Comparison of ENCODE assay signal across 8 cellular contexts in genomic region chr5:141564216-141564692, GRCh38. TPM values are rescaled to one million over a fixed set of nuclear protein-coding genes. Genes with fewer than 3 reads are reported as not detected.
DNase-seq lines count a peak whose midpoint lies in the region; ATAC-seq, FAIRE-seq and TF ChIP-seq lines count a peak whose summit lies in the region.

No MANE protein-coding gene starts in this region.

- H3K36me3 ChIP-seq in ACC112 (ENCODE audit: insufficient read depth, low read length) = peaks cover 6% of the 10 kb centered on the region
- peaks cover 4 to 13% of the 10 kb centered on the region in 2 experiments for H3K36me3 ChIP-seq in GM12878 (ENCODE audit: control insufficient read depth in 2 of 2, insufficient read depth in 2 of 2, low read length in 1 of 2)
- H3K36me3 ChIP-seq in iPS-18a (ENCODE audit: control insufficient read depth, low read depth, low read length) = peaks cover 23% of the 10 kb centered on the region
- peaks cover 2 to 18% of the 10 kb centered on the region in 2 donors for H3K36me3 ChIP-seq in small intestine (ENCODE audit: control insufficient read depth in 2 of 2, insufficient read depth in 2 of 2, low read length in 2 of 2)

- in situ Hi-C loops in GM12878 (cut with MboI) = loop anchor here (5.0 to 25.0 kb wide), 4 partner anchors 147 to 752 kb away; partner anchors contain the start of genes PCDHA3, PCDHA4, PCDHA5 and PCDHB12

- intact Hi-C loops in GM12878 (cut with micrococcal nuclease; ENCODE audit: unreplicated experiment) = loop anchor here (1.0 to 10.0 kb wide), 3 partner anchors 147 to 379 kb away; partner anchors contain the start of genes PCDHB16, PCDHB9, PCDHGB7 and TAF7

- RAD21 ChIA-PET in GM12878 (lab: Charles Lee; ENCODE audit: unreplicated experiment) = interaction anchor here (0.6 to 2.4 kb wide), 33 partner anchors 11 to 378 kb away, joined by 3 to 42 read pairs (median 5); partner anchors contain the start of genes DIAPH1, PCDHB14, PCDHB15 and PCDHB9

- peaks cover 39% of the 10 kb centered on the region for H3K4me1 ChIP-seq in ACC112 (ENCODE audit: control insufficient read depth, insufficient read depth, low read length, unreplicated experiment)
- no peaks in the 10 kb centered on the region for H3K4me1 ChIP-seq in GM12878 (ENCODE audit: control insufficient read depth, insufficient read depth, low read length)
- peaks cover 23% of the 10 kb centered on the region for H3K4me1 ChIP-seq in iPS-18a (ENCODE audit: control insufficient read depth, low read depth, low read length)
- H3K4me1 ChIP-seq in small intestine (ENCODE audit: control insufficient read depth in 2 of 2, insufficient read depth in 1 of 2, low read depth in 1 of 2, low read length in 1 of 2) = no peaks in the 10 kb centered on the region

- SMC1A ChIA-PET in GM12878 (lab: Charles Lee; ENCODE audit: uncharacterized antibody, unreplicated experiment) = interaction anchor here (0.6 to 3.7 kb wide), 44 partner anchors 8 to 867 kb away, joined by 3 to 40 read pairs (median 4); partner anchors contain the start of genes DIAPH1, HDAC3, PCDHGA10 and PCDHGA11

- H3K4me3 ChIP-seq in ACC112 (ENCODE audit: low read depth, low read length) (no peak overlapping the region), GM12878 (no peak overlapping the region), iPS-18a (ENCODE audit: low read length) (no peak overlapping the region), small intestine (ENCODE audit: low read depth in 1 of 2, low read length in 2 of 2) (no peak overlapping the region)

- no peak overlapping the region for H3K4me2 ChIP-seq in GM12878 (ENCODE audit: control insufficient read depth, insufficient read depth)

- H4K20me1 ChIP-seq in GM12878 (ENCODE audit: control insufficient read depth, insufficient read depth) = no peaks in the 10 kb centered on the region

- TF ChIP-seq CTCF in GM12878 (IDR thresholded peaks at IDR 0.05 in 2 of 3, conservative IDR thresholded peaks at IDR 0.05 in 1 of 3; ENCODE audit: control insufficient read depth in 2 of 3, extremely low read depth in 1 of 3, insufficient read depth in 1 of 3, low read depth in 3 of 3, low read length in 3 of 3) = peak; percentile 64 to 97 (median 93)

- TF ChIP-seq RAD21 in GM12878 (IDR thresholded peaks at IDR 0.05; ENCODE audit: insufficient read depth, low read depth, low read length) = peak; percentile 66

- FAIRE-seq in GM12878 (lab: Jason Lieb, UNC) (peak; percentile 99), small intestine (lab: Jason Lieb, UNC) (peak; percentile 44)

- no peaks in the 10 kb centered on the region for H3K9me3 ChIP-seq in GM12878 (replicated peaks; ENCODE audit: control insufficient read depth, insufficient read depth, low read length)
- H3K9me3 ChIP-seq in iPS-18a (ENCODE audit: control insufficient read depth, low read depth, low read length) = no peaks in the 10 kb centered on the region
- H3K9me3 ChIP-seq in small intestine (ENCODE audit: control insufficient read depth, low read depth) = no peaks in the 10 kb centered on the region

- no peak for TF ChIP-seq EP300 in GM12878 (IDR thresholded peaks at IDR 0.05; ENCODE audit: borderline replicate concordance in 1 of 2, control insufficient read depth in 1 of 2, low read depth in 2 of 2, low read length in 2 of 2)

- H3K27ac ChIP-seq in ACC112 (ENCODE audit: low read depth, low read length) (peak overlapping the region; percentile 77), GM12878 (ENCODE audit: control insufficient read depth, insufficient read depth) (peak overlapping the region; percentile 62; the same call in 1 of the 2 replicates), iPS-18a (ENCODE audit: low read length) (peak overlapping the region; percentile 87), small intestine (ENCODE audit: low read depth in 1 of 2, low read length in 1 of 2) (peak overlapping the region in 1 of 2 donors; percentile 55)

- H2AFZ ChIP-seq in ACC112 (ENCODE audit: low read length, unreplicated experiment) (no peak overlapping the region), GM12878 (ENCODE audit: control insufficient read depth, low read depth, low read length) (peak overlapping the region; percentile 67)

- H3K9ac ChIP-seq in GM12878 (ENCODE audit: control insufficient read depth, insufficient read depth, low read length) (no peak overlapping the region), iPS-18a (ENCODE audit: low read length) (peak overlapping the region; percentile 47)

- WGBS in GM12878 (ENCODE audit: insufficient coverage, insufficient replicate concordance, low lambda C conversion rate, missing lambda C conversion rate) = 39% methylated on average over 5 of the region's 5 CpGs
- WGBS in small intestine, 3 donors = 27 to 52% (median 43%) methylated on average over 5 of the region's 5 CpGs

- H3K27me3 ChIP-seq in ACC112 (ENCODE audit: insufficient read depth, low read length) = no peaks in the 10 kb centered on the region
- no peaks in the 10 kb centered on the region for H3K27me3 ChIP-seq in GM12878 (replicated peaks in 1 of 2; ENCODE audit: control insufficient read depth in 2 of 2, insufficient read depth in 2 of 2, low read length in 1 of 2)
- no peaks in the 10 kb centered on the region for H3K27me3 ChIP-seq in iPS-18a (ENCODE audit: control insufficient read depth, insufficient read depth, low read length)
- H3K27me3 ChIP-seq in small intestine (ENCODE audit: control insufficient read depth in 2 of 2, insufficient read depth in 2 of 2, low read length in 2 of 2) = no peaks in the 10 kb centered on the region

- BruUV-seq in GM12878 (replicated peaks; lab: Mats Ljungman, UMichigan) = no TSS peak

- POLR2A ChIA-PET in GM12878 (lab: Charles Lee) = interaction anchor here (0.9 to 2.0 kb wide), 3 partner anchors 143 to 359 kb away, joined by 3 to 8 read pairs (median 5); partner anchors contain the start of genes DELE1, PCDHGA11 and PCDHGB7

- H3K79me2 ChIP-seq in ACC112 (ENCODE audit: control insufficient read depth, insufficient read depth, low read length, unreplicated experiment) = no peaks in the 10 kb centered on the region
- no peaks in the 10 kb centered on the region for H3K79me2 ChIP-seq in GM12878 (ENCODE audit: control insufficient read depth, insufficient read depth, low read length)

- CTCF ChIA-PET in GM12878 (lab: Yijun Ruan, JAX) = interaction anchor here (0.6 to 3.7 kb wide), 87 partner anchors 9 to 1628 kb away, joined by 3 to 245 read pairs (median 6); partner anchors contain the start of genes DIAPH1, HDAC3, PCDHB14 and PCDHB6

- ATAC-seq in GM18517 (IDR thresholded peaks at IDR 0.05; ENCODE audit: unreplicated experiment) = peak; percentile 95
- ATAC-seq in HG03045 (IDR thresholded peaks at IDR 0.05; ENCODE audit: unreplicated experiment) = peak; percentile 93
- peak; percentile 99 for ATAC-seq in GM12878

- no peak for TF ChIP-seq POLR2A in GM12878 (IDR thresholded peaks at IDR 0.05; ENCODE audit: low read depth, low read length)

- DNase-seq in NCI-H1930 (lab: John Stamatoyannopoulos, UW) (peak; percentile 66 to 76), T-helper 9 cell (peak; percentile 51), GM12878 (ENCODE audit: low read depth, low spot score) (peak; percentile 84), small intestine (peak; percentile 89)

TF ChIP-seq in GM12878, 131 proteins besides CTCF, POLR2A, EP300 and RAD21 (continues in another document):
- TF ChIP-seq NRF1 (conservative IDR thresholded peaks at IDR 0.05; ENCODE audit: low read depth, low read length) (no peak), NFIC (IDR thresholded peaks at IDR 0.05; ENCODE audit: low read depth, low read length) (peak; percentile 19; the same call in 1 of the 2 replicates), EED (IDR thresholded peaks at IDR 0.05; ENCODE audit: low read depth) (no peak), CEBPZ (IDR thresholded peaks at IDR 0.05; ENCODE audit: low read depth, low read length) (no peak)

RNA-seq across cellular contexts. Expression of gene DIAPH1, which starts 54.5 kb away (rescaled TPM):
- total RNA-seq in GM12878 (2013; cell fraction: nucleolus; rRNA removed) = 41.5 and 54.1 TPM in 2 replicates
- total RNA-seq in GM12878 (2014; rRNA removed) (42.6 and 45.5 TPM in 2 replicates), GM12878 (2014; rRNA removed; fragmentation: Illumina TruSeq; extraction: Trizol) (37.8 and 38.6 TPM in 2 replicates), GM12878 (2021) (159 and 168 TPM in 2 replicates)
- polyA plus RNA-seq in GM12878 (2011; ENCODE audit: low read depth) = 53.8 TPM
- polyA plus RNA-seq in GM12878 (2011; rRNA removed) (43.6 and 45.5 TPM in 2 replicates), GM12878 (2014; fragmentation: Illumina TruSeq; extraction: Trizol) (122 and 124 TPM in 2 replicates), GM12878 (2014; fragmentation: Nextera tagmentation; extraction: Ambion mirVana) (10 to 100 TPM; 46.3 to 56.0 TPM), GM12878 (2014; rRNA removed) (62.1 and 69.4 TPM in 2 replicates), GM12878 (2016; fragmentation: Nextera tagmentation; extraction: Ambion mirVana) (100 to 1,000 TPM; 113 to 122 TPM), small intestine (10 to 100 TPM; 58.4 to 97.3 (median 87.8) TPM)
- 60.5 and 85.4 TPM in 2 replicates for polyA plus RNA-seq in GM12878 (2011; cell fraction: cytosol; rRNA removed)
- 108 and 216 TPM in 2 replicates for polyA plus RNA-seq in GM12878 (2011; cell fraction: nucleus; rRNA removed)
- 64.3 and 68.3 TPM in 2 replicates for polyA plus RNA-seq in GM12878 (2012)
- 95.9 and 106 TPM in 2 replicates for polyA minus RNA-seq in GM12878 (2011; rRNA and poly(A)+ RNA removed)
- 52.9 and 65.7 TPM in 2 replicates for polyA minus RNA-seq in GM12878 (2011; cell fraction: cytosol; rRNA and poly(A)+ RNA removed)
- 34.0 and 83.0 TPM in 2 replicates for polyA minus RNA-seq in GM12878 (2011; cell fraction: nucleus; rRNA and poly(A)+ RNA removed)
